ENCODE assay signal across 9 cellular contexts in the genomic region with DNA sequence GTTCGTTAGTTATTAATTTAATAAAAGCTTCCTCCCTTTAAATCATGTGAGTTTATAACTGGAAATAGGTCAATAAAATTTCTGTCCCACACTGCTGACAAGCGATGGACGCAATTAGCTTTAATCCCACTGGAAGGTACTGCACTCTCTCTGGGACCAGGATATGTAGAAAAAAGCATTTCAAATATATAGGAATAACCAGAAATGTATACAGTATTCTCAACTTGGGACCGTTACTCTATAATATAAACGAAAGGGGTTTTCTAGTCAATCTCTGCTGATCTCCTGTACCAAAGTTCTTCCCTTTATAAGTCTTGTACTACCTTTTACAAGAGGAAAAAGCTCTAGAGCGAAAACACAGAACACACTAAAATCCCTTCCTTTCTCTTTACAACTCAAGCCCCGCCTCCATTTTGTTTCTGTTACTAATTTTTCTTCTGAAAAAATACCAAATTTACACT. TPM values are rescaled to one million over a fixed set of nuclear protein-coding genes. Genes with fewer than 3 reads are reported as not detected.
DNase-seq lines count a peak whose midpoint lies in the region; ATAC-seq, FAIRE-seq and TF ChIP-seq lines count a peak whose summit lies in the region.
"Had no signal": no experiment of that assay in that cellular context is flagged by ENCODE, and none has a peak within 500 bp of the region (broad histone marks: within the 10 kb centered on the region; RNA-seq: fewer than 3 reads in every experiment).

No MANE protein-coding gene starts in this region.

- H3K79me2 ChIP-seq in KMS-11 (ENCODE audit: insufficient read depth, low read depth) (peaks cover 62% of the 10 kb centered on the region), HepG2 (ENCODE audit: insufficient read depth, low read length) (peaks cover 56% of the 10 kb centered on the region)

- peak in 2 of 3 donors; percentile 47 to 71 for DNase-seq in CD4-positive, CD25-positive, alpha-beta regulatory T cell
- peak; percentile 78 for DNase-seq in astrocyte of the spinal cord (ENCODE audit: low read depth, low spot score)
- peak; percentile 8 for DNase-seq in HepG2 (ENCODE audit: low spot score)
- no peak for DNase-seq in activated CD4-positive, alpha-beta T cell treated with anti-CD3 and anti-CD28 coated beads for 4 hours
- no peak for DNase-seq in NCI-H345 (lab: John Stamatoyannopoulos, UW)

- H3K4me1 Mint-ChIP-seq in CD4-positive, CD25-positive, alpha-beta regulatory T cell = peaks cover 5 to 33% (median 23%) of the 10 kb centered on the region in 4 donors

- H2AFZ ChIP-seq in KMS-11 (ENCODE audit: low read depth) = peak overlapping the region; percentile 33; the same call in 1 of the 2 replicates
- H2AFZ ChIP-seq in HepG2 (ENCODE audit: low read length) = no peak overlapping the region

- no peaks in the 10 kb centered on the region for H3K36me3 Mint-ChIP-seq in CD4-positive, CD25-positive, alpha-beta regulatory T cell
- H3K36me3 Mint-ChIP-seq: IgD-negative memory B cell had no signal

- no peak for TF ChIP-seq RAD21 in HepG2 (CRISPR knock-in tag; IDR thresholded peaks at IDR 0.05)

- no peak overlapping the region for H3K4me3 Mint-ChIP-seq in CD4-positive, CD25-positive, alpha-beta regulatory T cell
- H3K4me3 Mint-ChIP-seq: IgD-negative memory B cell had no signal

- peak overlapping the region; percentile 98 for H3K4me3 ChIP-seq in CD4-positive, CD25-positive, alpha-beta regulatory T cell (ENCODE audit: low read depth, low read length)
- no peak overlapping the region for H3K4me3 ChIP-seq in KMS-11 (IDR thresholded peaks at IDR 0.05; ENCODE audit: insufficient read depth, low read depth, low read length)
- H3K4me3 ChIP-seq in astrocyte of the spinal cord (ENCODE audit: low read depth, low read length) = peak overlapping the region; percentile 100
- H3K4me3 ChIP-seq in HepG2 (replicated peaks in 1 of 3; ENCODE audit: insufficient read depth in 1 of 3, low read depth in 2 of 3, low read length in 3 of 3) = peak overlapping the region; percentile 63 to 77 (median 69); a peak in 5 of 6 replicates

- no peaks in the 10 kb centered on the region for H3K9me3 ChIP-seq in CD4-positive, CD25-positive, alpha-beta regulatory T cell (ENCODE audit: control insufficient read depth in 2 of 2, low read length in 2 of 2)
- H3K9me3 ChIP-seq in HepG2 (ENCODE audit: low read length) = no peaks in the 10 kb centered on the region

- H3K27ac ChIP-seq in CD4-positive, CD25-positive, alpha-beta regulatory T cell (ENCODE audit: insufficient read depth, low read length, poor library complexity, severe bottlenecking) = peak overlapping the region; percentile 99
- peak overlapping the region; percentile 94 for H3K27ac ChIP-seq in KMS-11
- H3K27ac ChIP-seq in HepG2 (ENCODE audit: extremely low read length, insufficient read depth, low read length) = peak overlapping the region; percentile 99

- no peaks in the 10 kb centered on the region for H3K36me3 ChIP-seq in CD4-positive, CD25-positive, alpha-beta regulatory T cell (ENCODE audit: control insufficient read depth, insufficient read depth, low read length)
- H3K36me3 ChIP-seq in KMS-11 (ENCODE audit: insufficient read depth) (no peaks in the 10 kb centered on the region), HepG2 (replicated peaks in 1 of 2; ENCODE audit: control insufficient read depth in 1 of 2, insufficient read depth in 2 of 2, low read length in 2 of 2) (no peaks in the 10 kb centered on the region; a peak in 1 of 5 replicates)

- intact Hi-C loops in HepG2 (cut with micrococcal nuclease; ENCODE audit: unreplicated experiment) = loop anchor here (2.0 to 5.0 kb wide), 3 partner anchors 187 to 1019 kb away; a partner anchor contains a TSS

- no peak overlapping the region for H3K27ac Mint-ChIP-seq in CD4-positive, CD25-positive, alpha-beta regulatory T cell
- H3K27ac Mint-ChIP-seq: IgD-negative memory B cell had no signal

- no peak for TF ChIP-seq EP300 in HepG2 (IDR thresholded peaks at IDR 0.05; ENCODE audit: low read depth in 2 of 2, low read length in 2 of 2)
- no peak for TF ChIP-seq EP300 in HepG2 (CRISPR knock-in tag; IDR thresholded peaks at IDR 0.05; ENCODE audit: borderline replicate concordance)

- POLR2A ChIA-PET in HepG2 (lab: Yijun Ruan, JAX) = interaction anchor here (0.6 to 1.2 kb wide), 3 partner anchors 152 to 551 kb away, joined by 3 read pairs; a partner anchor contains a TSS

- WGBS in HepG2 (ENCODE audit: low lambda C conversion rate) = 12% methylated on average over 7 of the region's 7 CpGs

- CTCF ChIA-PET in HepG2 (lab: Yijun Ruan, JAX; ENCODE audit: low intra/inter-chr PET ratio, low total read pairs) = no interaction called here

- H3K9me3 Mint-ChIP-seq in CD4-positive, CD25-positive, alpha-beta regulatory T cell = no peaks in the 10 kb centered on the region
- H3K9me3 Mint-ChIP-seq: IgD-negative memory B cell had no signal

- H4K20me1 ChIP-seq in KMS-11 (ENCODE audit: insufficient read depth) (no peaks in the 10 kb centered on the region), HepG2 (ENCODE audit: insufficient read depth, low read length) (no peaks in the 10 kb centered on the region)

- in situ Hi-C loops in astrocyte of the spinal cord (cut with HindIII; ENCODE audit: low sequenced_read_pairs) = no loop called here
- in situ Hi-C loops in HepG2 (cut with HindIII; ENCODE audit: extremely low pct_ligation_motif_present, low pct_unique_long_range_greater_than_20kb) = loop anchor here (10.0 kb wide), 1 partner anchor 429 kb away; no protein-coding TSS in a partner anchor

- H3K4me2 ChIP-seq in KMS-11 = peak overlapping the region; percentile 91
- H3K4me2 ChIP-seq in HepG2 (ENCODE audit: low read depth, low read length) = peak overlapping the region; percentile 88

- TF ChIP-seq CTCF in KMS-11 (conservative IDR thresholded peaks at IDR 0.05; ENCODE audit: low read depth, low read length) = no peak
- no peak for TF ChIP-seq CTCF in astrocyte of the spinal cord (IDR thresholded peaks at IDR 0.05; ENCODE audit: low read depth, low read length)
- TF ChIP-seq CTCF in HepG2 (CRISPR knock-in tag; IDR thresholded peaks at IDR 0.05) = no peak

- FAIRE-seq in HepG2 (lab: Jason Lieb, UNC) = no peak

- no peak for ATAC-seq in CD4-positive, CD25-positive, alpha-beta regulatory T cell (ENCODE audit: low read depth in 2 of 2)
- ATAC-seq in HepG2 (no peak), GM19467 (IDR thresholded peaks at IDR 0.05; ENCODE audit: unreplicated experiment) (no peak), HG02588 (IDR thresholded peaks at IDR 0.05; ENCODE audit: unreplicated experiment) (no peak)

- no TSS peak for BruUV-seq in HepG2 (replicated peaks; lab: Mats Ljungman, UMichigan)

- H3K9ac ChIP-seq in KMS-11 (peak overlapping the region; percentile 89), HepG2 (ENCODE audit: insufficient read depth, low read depth, low read length) (peak overlapping the region; percentile 93)

- H3K4me1 ChIP-seq in CD4-positive, CD25-positive, alpha-beta regulatory T cell (ENCODE audit: control insufficient read depth, insufficient read depth, low read length, poor library complexity, severe bottlenecking) = peaks cover 38% of the 10 kb centered on the region
- H3K4me1 ChIP-seq in KMS-11 (ENCODE audit: low read depth, poor library complexity, severe bottlenecking) (peaks cover 27% of the 10 kb centered on the region), HepG2 (ENCODE audit: insufficient read depth, low read length) (peaks cover 30% of the 10 kb centered on the region)

- TF ChIP-seq POLR2A in HepG2 (IDR thresholded peaks at IDR 0.05; ENCODE audit: insufficient read depth in 1 of 2, low read depth in 2 of 2, low read length in 2 of 2) = no peak

- no peaks in the 10 kb centered on the region for H3K27me3 ChIP-seq in CD4-positive, CD25-positive, alpha-beta regulatory T cell (ENCODE audit: control insufficient read depth, insufficient read depth, low read length)
- H3K27me3 ChIP-seq in KMS-11 (ENCODE audit: insufficient read depth, low read depth) = no peaks in the 10 kb centered on the region
- no peaks in the 10 kb centered on the region; a peak in 2 of 5 replicates for H3K27me3 ChIP-seq in HepG2 (ENCODE audit: control insufficient read depth in 1 of 2, insufficient read depth in 2 of 2, low read length in 2 of 2)

- no peaks in the 10 kb centered on the region for H3K27me3 Mint-ChIP-seq in CD4-positive, CD25-positive, alpha-beta regulatory T cell
- H3K27me3 Mint-ChIP-seq: IgD-negative memory B cell had no signal

TF ChIP-seq in HepG2, 621 proteins besides CTCF, POLR2A, EP300 and RAD21:
- no peak for TF ChIP-seq CBFB (CRISPR knock-in tag; IDR thresholded peaks at IDR 0.05)

RNA-seq across cellular contexts. Expression of a gene that starts 1.8 kb away (rescaled TPM):
- 37.2 TPM for total RNA-seq in CD4-positive, CD25-positive, alpha-beta regulatory T cell
- 10 to 100 TPM; 11.9 to 19.7 (median 15.6) TPM for polyA plus RNA-seq in CD4-positive, CD25-positive, alpha-beta regulatory T cell
- total RNA-seq in HepG2 (2016; rRNA removed; fragmentation: Illumina TruSeq; extraction: Trizol) = 13.7 and 18.3 TPM in 2 replicates
- 5.2 and 7.8 TPM in 2 replicates for total RNA-seq in HepG2 (2016; cell fraction: cytosol; rRNA removed; fragmentation: Illumina TruSeq; extraction: Trizol; ENCODE audit: low read depth)
- total RNA-seq in HepG2 (2016; cell fraction: insoluble cytoplasmic fraction; rRNA removed; fragmentation: Illumina TruSeq; extraction: Trizol) = 13.0 and 18.8 TPM in 2 replicates
- 7.1 and 7.5 TPM in 2 replicates for total RNA-seq in HepG2 (2016; cell fraction: membrane; rRNA removed; fragmentation: Illumina TruSeq; extraction: Trizol)
- total RNA-seq in HepG2 (2016; cell fraction: nucleus; rRNA removed; fragmentation: Illumina TruSeq; extraction: Trizol) = 15.9 and 19.0 TPM in 2 replicates
- 14.0 and 15.9 TPM in 2 replicates for polyA plus RNA-seq in HepG2 (2011; rRNA removed)
- 5.9 and 8.3 TPM in 2 replicates for polyA plus RNA-seq in HepG2 (2011; cell fraction: cytosol; rRNA removed)
- polyA plus RNA-seq in HepG2 (2011; cell fraction: nucleus; rRNA removed) = 21.1 and 22.4 TPM in 2 replicates
- 11.9 and 12.6 TPM in 2 replicates for polyA plus RNA-seq in HepG2 (2012)
- polyA plus RNA-seq in HepG2 (2016; cell fraction: cytosol; fragmentation: Illumina TruSeq; extraction: Trizol; ENCODE audit: low read depth) = 0.46 and 0.81 TPM in 2 replicates
- polyA plus RNA-seq in HepG2 (2016; cell fraction: insoluble cytoplasmic fraction; fragmentation: Illumina TruSeq; extraction: Trizol; ENCODE audit: low read depth) = 13.6 and 13.8 TPM in 2 replicates
- polyA plus RNA-seq in HepG2 (2016; cell fraction: membrane; fragmentation: Illumina TruSeq; extraction: Trizol; ENCODE audit: low read depth) = 1.7 and 2.0 TPM in 2 replicates
- 26.5 and 28.1 TPM in 2 replicates for polyA plus RNA-seq in HepG2 (2016; cell fraction: nucleus; fragmentation: Illumina TruSeq; extraction: Trizol; ENCODE audit: insufficient read depth, low read depth)
- polyA minus RNA-seq in HepG2 (2011; rRNA and poly(A)+ RNA removed; ENCODE audit: low replicate concordance) = 6.2 and 6.4 TPM in 2 replicates
- polyA minus RNA-seq in HepG2 (2011; cell fraction: cytosol; rRNA and poly(A)+ RNA removed) = 7.7 and 8.2 TPM in 2 replicates
- polyA minus RNA-seq in HepG2 (2011; cell fraction: nucleus; rRNA and poly(A)+ RNA removed) = 29.2 and 38.0 TPM in 2 replicates

Comparison
In these comparisons a context has a peak if more than half of its experiments do, and no peak if none do; other contexts are left out.
1. DNase-seq: peak in CD4-positive, CD25-positive, alpha-beta regulatory T cell (2 of 3), astrocyte of the spinal cord (single experiment) and HepG2 (single experiment); none in activated CD4-positive, alpha-beta T cell treated with anti-CD3 and anti-CD28 coated beads for 4 hours (0 of 2) and NCI-H345 (single experiment).
2. Peak in every context shown above with its lines, with median percentiles within 50 percentile points of each other: H3K27ac ChIP-seq.